Comparison of ENCODE assay signal across 17 cellular contexts in the genomic region with DNA sequence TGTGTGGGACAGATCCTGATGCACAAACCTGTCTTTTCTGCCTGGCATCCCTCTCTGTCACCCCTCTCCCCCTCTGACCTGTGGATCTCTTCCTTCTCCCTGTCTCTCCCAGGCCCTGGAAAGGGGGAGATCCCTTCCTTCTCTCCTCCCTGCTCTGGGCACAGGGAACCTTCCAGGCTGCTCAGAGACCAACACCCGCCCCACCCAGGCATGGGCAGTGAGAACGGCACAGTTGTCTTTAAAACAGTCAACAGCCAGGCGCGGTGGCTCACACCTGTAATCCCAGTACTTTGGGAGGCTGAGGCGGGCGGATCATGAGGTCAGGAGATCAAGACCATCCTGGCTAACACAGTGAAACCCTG. TPM values are rescaled to one million over a fixed set of nuclear protein-coding genes. Genes with fewer than 3 reads are reported as not detected.
DNase-seq lines count a peak whose midpoint lies in the region; ATAC-seq and TF ChIP-seq lines count a peak whose summit lies in the region.
"Had no signal": no experiment of that assay in that cellular context is flagged by ENCODE, and none has a peak within 500 bp of the region (broad histone marks: within the 10 kb centered on the region; RNA-seq: fewer than 3 reads in every experiment).

No MANE protein-coding gene starts in this region.

- H3K36me3 ChIP-seq in BLaER1 (no peaks in the 10 kb centered on the region), sigmoid colon (peaks cover 0 to 4% (median 0%) of the 10 kb centered on the region in 4 donors)
- no peaks in the 10 kb centered on the region for H3K36me3 ChIP-seq in BLaER1 treated with 17β-estradiol and CSF1 and Interleukin-3, amounts not matched to agents 10 nM and 100 nM

- no peaks in the 10 kb centered on the region for H4K20me1 ChIP-seq in BLaER1
- peaks cover 0 to 24% (median 0%) of the 10 kb centered on the region in 11 experiments; a peak in 6 of 22 replicates for H4K20me1 ChIP-seq in BLaER1 treated with 17β-estradiol and CSF1 and Interleukin-3, amounts not matched to agents 10 nM and 100 nM

- WGBS in sigmoid colon, 2 donors: 87 to 95% methylated on average over 6 of the region's 6 CpGs

- intact Hi-C loops in sigmoid colon (cut with DNase I): no loop called here

- H3K4me2 ChIP-seq in BLaER1: peak overlapping the region; percentile 86
- peak overlapping the region in 8 of 11 experiments; percentile 73 to 89 (median 80); a peak in 15 of 22 replicates for H3K4me2 ChIP-seq in BLaER1 treated with 17β-estradiol and CSF1 and Interleukin-3, amounts not matched to agents 10 nM and 100 nM
- H3K4me2 ChIP-seq: SK-N-SH had no signal

- no peak for TF ChIP-seq CTCF in sigmoid colon (IDR thresholded peaks at IDR 0.05)

- no peak for TF ChIP-seq EP300 in sigmoid colon (IDR thresholded peaks at IDR 0.05)

- no peak for TF ChIP-seq POLR2A in sigmoid colon (IDR thresholded peaks at IDR 0.05)

- peaks cover 75% of the 10 kb centered on the region for H3K4me1 ChIP-seq in BLaER1
- H3K4me1 ChIP-seq in BLaER1 treated with 17β-estradiol and CSF1 and Interleukin-3, amounts not matched to agents 10 nM and 100 nM: peaks cover 51 to 77% (median 66%) of the 10 kb centered on the region in 10 experiments
- peaks cover 0 to 61% (median 56%) of the 10 kb centered on the region in 4 donors for H3K4me1 ChIP-seq in sigmoid colon

- H3K9me3 ChIP-seq in BLaER1 (no peaks in the 10 kb centered on the region), sigmoid colon (no peaks in the 10 kb centered on the region)
- H3K9me3 ChIP-seq in BLaER1 treated with 17β-estradiol and CSF1 and Interleukin-3, amounts not matched to agents 10 nM and 100 nM (replicated peaks in 1 of 11): no peaks in the 10 kb centered on the region
- H3K9me3 ChIP-seq: SK-N-SH had no signal

- no peak overlapping the region for H3K4me3 ChIP-seq in BLaER1
- H3K4me3 ChIP-seq in BLaER1 treated with 17β-estradiol and CSF1 and Interleukin-3, amounts not matched to agents 10 nM and 100 nM: no peak overlapping the region
- no peak overlapping the region for H3K4me3 ChIP-seq in sigmoid colon

- peak; percentile 38 for DNase-seq in islet precursor cell
- DNase-seq in sigmoid colon: peak; percentile 46
- DNase-seq in NCI-H69 (lab: John Stamatoyannopoulos, UW): no peak
- DNase-seq in cerebellar nuclear complex (lab: John Stamatoyannopoulos, UW): no peak
- DNase-seq: AML-193; H7; NCI-H1105; NCI-H2081; NCI-H446; NCI-H526 treated with DMSO at 0.1 percent for 48 hours; NK-92 treated with Interleukin-12 subunit alpha and Interleukin-12 subunit beta, amount 100 ng/mL, for 24 hours; SHP77 treated with DMSO at 0.1 percent for 48 hours; SK-N-SH had no signal

- no peak for ATAC-seq in HG02588 (IDR thresholded peaks at IDR 0.05; ENCODE audit: unreplicated experiment)

- no peaks in the 10 kb centered on the region for H3K27me3 ChIP-seq in BLaER1
- H3K27me3 ChIP-seq in BLaER1 treated with 17β-estradiol and CSF1 and Interleukin-3, amounts not matched to agents 10 nM and 100 nM: no peaks in the 10 kb centered on the region
- no peaks in the 10 kb centered on the region for H3K27me3 ChIP-seq in sigmoid colon

- 0 out of 2 replicates have a peak overlapping the region, but pooled peaks have one; percentile 9 for H3K9ac ChIP-seq in BLaER1
- H3K9ac ChIP-seq in BLaER1 treated with 17β-estradiol and CSF1 and Interleukin-3, amounts not matched to agents 10 nM and 100 nM: no peak overlapping the region
- H3K9ac ChIP-seq: SK-N-SH had no signal

- peak overlapping the region; percentile 65 for H3K27ac ChIP-seq in BLaER1
- no peak overlapping the region for H3K27ac ChIP-seq in BLaER1 treated with 17β-estradiol and CSF1 and Interleukin-3, amounts not matched to agents 10 nM and 100 nM
- peak overlapping the region in 3 of 4 donors; percentile 55 to 86 (median 60) for H3K27ac ChIP-seq in sigmoid colon

RNA-seq across cellular contexts. Expression of gene KCNH2, which starts 34.7 kb away (rescaled TPM):
- 100 to 1,000 TPM in 1 of 4 donors, 10 to 100 TPM in 3; 40.6 to 107 (median 85.2) TPM for total RNA-seq in sigmoid colon
- 1 to 10 TPM in 2 of 3 donors, under 1 TPM in 1; 0.46 to 7.3 (median 1.2) TPM for polyA plus RNA-seq in sigmoid colon

RNA-seq across cellular contexts. Expression of gene NOS3, which starts 47.4 kb away (rescaled TPM):
- 1 to 10 TPM; 1.3 to 7.2 (median 2.9) TPM for total RNA-seq in sigmoid colon
- polyA plus RNA-seq in sigmoid colon: 1 to 10 TPM in 2 of 3 donors, under 1 TPM in 1; 0.23 to 6.1 (median 1.2) TPM
- total RNA-seq: LHCN-M2 had no signal

Comparison
In these comparisons a context has a peak if more than half of its experiments do, and no peak if none do; other contexts are left out.
1. H3K27ac ChIP-seq: peak in BLaER1 (single experiment) and sigmoid colon (3 of 4); none in BLaER1 treated with 17β-estradiol and CSF1 and Interleukin-3, amounts not matched to agents 10 nM and 100 nM (0 of 11).
2. DNase-seq: peak in islet precursor cell (single experiment) and sigmoid colon (single experiment); none in NCI-H69 (single experiment) and cerebellar nuclear complex (0 of 2).